Comparison of ENCODE assay signal across 8 cellular contexts in the genomic region with DNA sequence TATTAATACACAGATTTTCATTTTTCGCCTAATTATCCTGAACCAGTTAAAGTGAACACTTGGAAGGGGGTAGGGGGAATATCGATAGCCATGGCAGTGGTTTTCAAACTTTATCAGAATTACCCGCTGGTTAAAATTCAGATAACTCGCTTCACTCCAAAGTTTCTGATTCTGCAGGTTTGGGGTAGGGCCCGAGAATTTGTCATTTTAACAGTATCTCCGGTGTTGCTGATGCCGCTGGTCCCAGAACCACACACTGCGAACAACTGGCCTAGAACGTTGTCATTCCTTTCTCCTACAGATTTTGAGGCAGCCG. TPM values are rescaled to one million over a fixed set of nuclear protein-coding genes. Genes with fewer than 3 reads are reported as not detected.
A peak's percentile ranks its signal among the peaks of the same experiment; 100 is the strongest.
DNase-seq lines count a peak whose midpoint lies in the region; ATAC-seq and TF ChIP-seq lines count a peak whose summit lies in the region.

No MANE protein-coding gene starts in this region.

- H3K4me3 Mint-ChIP-seq in activated CD4-positive, alpha-beta T cell treated with anti-CD3 and anti-CD28 coated beads, Interleukin-2, amount 10 ng/mL, durations not matched to agents 24 days and 14 days, result peak overlapping the region; percentile 96
- H3K4me3 Mint-ChIP-seq in activated naive CD8-positive, alpha-beta T cell treated with anti-CD3 and anti-CD28 coated beads, Interleukin-2, amount 50 U/mL, for 24 hours, result peak overlapping the region; percentile 99

- no peak for ATAC-seq in activated naive CD8-positive, alpha-beta T cell treated with anti-CD3 and anti-CD28 coated beads, Interleukin-2, amount 50 U/mL, for 24 hours

- TF ChIP-seq CTCF in tibial artery (IDR thresholded peaks at IDR 0.05), result no peak

- peaks cover 0 to 5% (median 3%) of the 10 kb centered on the region in 3 donors for H3K36me3 ChIP-seq in tibial artery

- peak overlapping the region; percentile 71 to 81 for H3K4me3 ChIP-seq in tibial artery

- no peaks in the 10 kb centered on the region for H3K27me3 Mint-ChIP-seq in activated CD4-positive, alpha-beta T cell treated with anti-CD3 and anti-CD28 coated beads, Interleukin-2, amount 10 ng/mL, durations not matched to agents 24 days and 14 days
- no peaks in the 10 kb centered on the region for H3K27me3 Mint-ChIP-seq in activated naive CD8-positive, alpha-beta T cell treated with anti-CD3 and anti-CD28 coated beads, Interleukin-2, amount 50 U/mL, for 24 hours

- no peak for DNase-seq in activated CD4-positive, alpha-beta T cell treated with anti-CD3 and anti-CD28 coated beads, Interleukin-2, amount 10 ng/mL, durations not matched to agents 24 days and 14 days
- DNase-seq in activated CD4-positive, alpha-beta T cell treated with anti-CD3 and anti-CD28 coated beads, Interleukin-2, amount 50 U/mL, for 48 hours, result no peak
- DNase-seq in activated naive CD8-positive, alpha-beta T cell treated with anti-CD3 and anti-CD28 coated beads, Interleukin-2, amount 50 U/mL, for 24 hours, result no peak
- DNase-seq in tibial artery (no peak), NCI-H774 (lab: John Stamatoyannopoulos, UW) (no peak), GM03348 (ENCODE audit: low spot score) (no peak), NCI-H1436 treated with DMSO at 0.1 percent for 48 hours (lab: John Stamatoyannopoulos, UW) (no peak)

- H3K4me1 Mint-ChIP-seq in activated CD4-positive, alpha-beta T cell treated with anti-CD3 and anti-CD28 coated beads, Interleukin-2, amount 10 ng/mL, durations not matched to agents 24 days and 14 days, result peaks cover 42% of the 10 kb centered on the region
- peaks cover 58% of the 10 kb centered on the region for H3K4me1 Mint-ChIP-seq in activated naive CD8-positive, alpha-beta T cell treated with anti-CD3 and anti-CD28 coated beads, Interleukin-2, amount 50 U/mL, for 24 hours

- H3K36me3 Mint-ChIP-seq in activated CD4-positive, alpha-beta T cell treated with anti-CD3 and anti-CD28 coated beads, Interleukin-2, amount 10 ng/mL, durations not matched to agents 24 days and 14 days (ENCODE audit: low read depth), result peaks cover 21% of the 10 kb centered on the region
- H3K36me3 Mint-ChIP-seq in activated naive CD8-positive, alpha-beta T cell treated with anti-CD3 and anti-CD28 coated beads, Interleukin-2, amount 50 U/mL, for 24 hours (ENCODE audit: low read depth), result peaks cover 33% of the 10 kb centered on the region

- H3K9me3 ChIP-seq in tibial artery, result no peaks in the 10 kb centered on the region

- peak overlapping the region; percentile 96 for H3K27ac Mint-ChIP-seq in activated CD4-positive, alpha-beta T cell treated with anti-CD3 and anti-CD28 coated beads, Interleukin-2, amount 10 ng/mL, durations not matched to agents 24 days and 14 days
- H3K27ac Mint-ChIP-seq in activated naive CD8-positive, alpha-beta T cell treated with anti-CD3 and anti-CD28 coated beads, Interleukin-2, amount 50 U/mL, for 24 hours, result peak overlapping the region; percentile 100

- intact Hi-C loops in activated CD4-positive, alpha-beta T cell treated with anti-CD3 and anti-CD28 coated beads, Interleukin-2, amount 10 ng/mL, durations not matched to agents 24 days and 14 days (cut with micrococcal nuclease), result loop anchor here (2.0 to 10.0 kb wide), 3 partner anchors 176 to 708 kb away; partner anchors contain the start of genes BLMH and CRLF3
- intact Hi-C loops in tibial artery (cut with DNase I; ENCODE audit: low total_unique reads), result no loop called here

- peaks cover 0 to 36% (median 12%) of the 10 kb centered on the region in 4 donors for H3K4me1 ChIP-seq in tibial artery

- H3K27ac ChIP-seq in layer of hippocampus (ENCODE audit: low read depth, low read length) (peak overlapping the region; percentile 88), tibial artery (peak overlapping the region; percentile 96 to 97)

- H3K27me3 ChIP-seq in layer of hippocampus (ENCODE audit: control insufficient read depth, insufficient read depth, low read length), result no peaks in the 10 kb centered on the region
- no peaks in the 10 kb centered on the region for H3K27me3 ChIP-seq in tibial artery

- H3K9me3 Mint-ChIP-seq in activated CD4-positive, alpha-beta T cell treated with anti-CD3 and anti-CD28 coated beads, Interleukin-2, amount 10 ng/mL, durations not matched to agents 24 days and 14 days, result no peaks in the 10 kb centered on the region
- H3K9me3 Mint-ChIP-seq in activated naive CD8-positive, alpha-beta T cell treated with anti-CD3 and anti-CD28 coated beads, Interleukin-2, amount 50 U/mL, for 24 hours, result no peaks in the 10 kb centered on the region

RNA-seq across cellular contexts. Expression of gene NSRP1, which starts 0.3 kb away (rescaled TPM):
- 29.8 and 31.7 TPM in 2 replicates for total RNA-seq in activated CD4-positive, alpha-beta T cell treated with anti-CD3 and anti-CD28 coated beads, Interleukin-2, amount 10 ng/mL, durations not matched to agents 24 days and 14 days
